ENCODE assay signal across 7 cellular contexts in genomic region chr15:43903864-43904290, GRCh38.
DNase-seq lines count a peak whose midpoint lies in the region; ATAC-seq and TF ChIP-seq lines count a peak whose summit lies in the region.

No MANE protein-coding gene starts in this region.

- H3K4me2 ChIP-seq in SU-DHL-6 (ENCODE audit: low read depth, low read length, poor library complexity, severe bottlenecking) = no peak overlapping the region

- H3K9ac ChIP-seq in SU-DHL-6 (ENCODE audit: low read length) = no peak overlapping the region

- H3K36me3 ChIP-seq in SU-DHL-6 (ENCODE audit: low read length) (no peaks in the 10 kb centered on the region), heart right ventricle (no peaks in the 10 kb centered on the region)

- H3K9me3 ChIP-seq in SU-DHL-6 (ENCODE audit: insufficient read depth, low read length) = no peaks in the 10 kb centered on the region
- H3K9me3 ChIP-seq in heart right ventricle = no peaks in the 10 kb centered on the region

- no peaks in the 10 kb centered on the region for H4K20me1 ChIP-seq in SU-DHL-6 (ENCODE audit: low read depth, low read length)

- H3K9me2 ChIP-seq in SU-DHL-6 (replicated peaks; ENCODE audit: insufficient read depth, low read length) = no peaks in the 10 kb centered on the region

- peak; percentile 65 to 85 (median 80) for ATAC-seq in heart right ventricle
- no peak for ATAC-seq in GM21390 (IDR thresholded peaks at IDR 0.05; ENCODE audit: unreplicated experiment)

- peak; percentile 79 for TF ChIP-seq CTCF in GM12864 (IDR thresholded peaks at IDR 0.05; ENCODE audit: low read depth, low read length, missing control alignments)
- peak; percentile 85 for TF ChIP-seq CTCF in SU-DHL-6 (IDR thresholded peaks at IDR 0.05; ENCODE audit: insufficient read depth, low read length, poor library complexity, severe bottlenecking)
- peak; percentile 64 to 88 (median 84) for TF ChIP-seq CTCF in heart right ventricle (IDR thresholded peaks at IDR 0.05)
- TF ChIP-seq CTCF in retinal pigment epithelial cell (conservative IDR thresholded peaks at IDR 0.05; ENCODE audit: low read depth, low read length) = peak; percentile 83

- H2AFZ ChIP-seq in SU-DHL-6 (ENCODE audit: low read depth, low read length, severe bottlenecking) = no peak overlapping the region

- no peak overlapping the region for H3K4me3 ChIP-seq in GM12864 (ENCODE audit: low read depth, low read length)
- H3K4me3 ChIP-seq in SU-DHL-6 (ENCODE audit: insufficient read depth, low read length, poor library complexity, severe bottlenecking) = no peak overlapping the region
- no peak overlapping the region for H3K4me3 ChIP-seq in heart right ventricle
- H3K4me3 ChIP-seq in retinal pigment epithelial cell (ENCODE audit: low read length) = no peak overlapping the region

- H3K27ac ChIP-seq in SU-DHL-6 (ENCODE audit: low read depth, low read length) (no peak overlapping the region), heart right ventricle (no peak overlapping the region)

- H3K27me3 ChIP-seq in SU-DHL-6 (ENCODE audit: low read length) = no peaks in the 10 kb centered on the region
- H3K27me3 ChIP-seq in heart right ventricle = peaks cover 0 to 4% (median 0%) of the 10 kb centered on the region in 7 donors

- peak; percentile 15 for DNase-seq in GM12864 (ENCODE audit: low read depth)
- DNase-seq in LHCN-M2 (ENCODE audit: low read depth) = peak; percentile 64
- peak; percentile 26 for DNase-seq in activated naive CD8-positive, alpha-beta T cell treated with anti-CD3 and anti-CD28 coated beads, Interleukin-2, amount 50 U/mL, for 16 hours (ENCODE audit: low read depth, low spot score)
- peak in 1 of 2 donors; percentile 50 for DNase-seq in heart right ventricle
- DNase-seq in retinal pigment epithelial cell (ENCODE audit: low read depth) = no peak

- intact Hi-C loops in heart right ventricle (cut with DNase I) = loop anchor here (1.0 to 10.0 kb wide), 10 partner anchors 131 to 321 kb away; no protein-coding TSS in a partner anchor

- no peaks in the 10 kb centered on the region for H3F3A ChIP-seq in SU-DHL-6 (ENCODE audit: insufficient read depth)

- 20% methylated on average over 8 of the region's 8 CpGs for WGBS in heart right ventricle, 2 donors

- peaks cover 0 to 20% (median 4%) of the 10 kb centered on the region in 9 donors for H3K4me1 ChIP-seq in heart right ventricle

- H3K79me2 ChIP-seq in SU-DHL-6 (ENCODE audit: insufficient read depth, low read length) = no peaks in the 10 kb centered on the region
